In the genomic region with DNA sequence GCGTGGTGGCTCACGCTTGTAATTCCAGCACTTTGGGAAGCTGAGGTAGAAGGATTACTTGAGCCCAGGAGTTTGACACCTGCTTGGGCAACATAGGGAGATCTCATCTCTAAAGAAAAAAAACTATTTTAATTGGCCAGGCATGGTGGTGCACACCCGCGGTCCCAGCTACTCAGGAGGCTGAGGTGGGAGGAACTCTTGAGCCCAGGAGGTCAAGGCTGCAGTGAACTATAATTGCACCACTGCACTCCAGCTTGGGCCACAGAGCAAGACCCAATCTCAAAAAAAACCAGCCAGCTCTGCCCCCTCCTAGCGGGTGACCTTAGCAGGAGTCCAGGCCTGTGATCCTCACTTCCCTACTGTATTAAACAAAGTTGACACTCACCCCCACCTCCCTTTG, we compare ENCODE assay signal across 15 cellular contexts. TPM values are rescaled to one million over a fixed set of nuclear protein-coding genes. Genes with fewer than 3 reads are reported as not detected.
"Had no signal": no experiment of that assay in that cellular context is flagged by ENCODE, and none has a peak within 500 bp of the region (broad histone marks: within the 10 kb centered on the region; RNA-seq: fewer than 3 reads in every experiment).

No MANE protein-coding gene starts in this region.

- DNase-seq: activated naive CD4-positive, alpha-beta T cell treated with anti-CD3 and anti-CD28 coated beads, Interleukin-2, amount 50 U/mL, for 16 hours; hypothalamus; kidney glomerular epithelial cell; left ventricle myocardium superior; psoas muscle had no signal

- H3K4me3 ChIP-seq: psoas muscle had no signal

- H3K9me3 ChIP-seq: psoas muscle had no signal

- H3K27ac ChIP-seq: psoas muscle had no signal

- FAIRE-seq: astrocyte, bronchial epithelial cell had no signal

- H3K4me1 ChIP-seq: psoas muscle had no signal

RNA-seq across cellular contexts. Expression of a gene that starts 5.9 kb away (rescaled TPM):
- total RNA-seq: activated CD4-positive, alpha-beta memory T cell treated with anti-CD3 and anti-CD28 coated beads for 36 hours; astrocyte; bronchial epithelial cell; dermis microvascular lymphatic vessel endothelial cell; endodermal cell; epithelial cell of proximal tubule; left ventricle myocardium superior; osteocyte; psoas muscle; T-helper 1 cell treated with Interleukin-12 subunit alpha and Interleukin-12 subunit beta and Interleukin-4 antibody, amounts not matched to agents 30 ng/mL and 1 ng/mL, for 36 hours; temporal lobe had no signal
- polyA plus RNA-seq: neural cell, psoas muscle had no signal

RNA-seq across cellular contexts. Expression of a gene that starts 30.4 kb away (rescaled TPM):
- total RNA-seq: activated CD4-positive, alpha-beta memory T cell treated with anti-CD3 and anti-CD28 coated beads for 36 hours; astrocyte; dermis microvascular lymphatic vessel endothelial cell; endodermal cell; epithelial cell of proximal tubule; T-helper 1 cell treated with Interleukin-12 subunit alpha and Interleukin-12 subunit beta and Interleukin-4 antibody, amounts not matched to agents 30 ng/mL and 1 ng/mL, for 36 hours; temporal lobe had no signal
- polyA plus RNA-seq: neural cell had no signal
